In the genomic region with DNA sequence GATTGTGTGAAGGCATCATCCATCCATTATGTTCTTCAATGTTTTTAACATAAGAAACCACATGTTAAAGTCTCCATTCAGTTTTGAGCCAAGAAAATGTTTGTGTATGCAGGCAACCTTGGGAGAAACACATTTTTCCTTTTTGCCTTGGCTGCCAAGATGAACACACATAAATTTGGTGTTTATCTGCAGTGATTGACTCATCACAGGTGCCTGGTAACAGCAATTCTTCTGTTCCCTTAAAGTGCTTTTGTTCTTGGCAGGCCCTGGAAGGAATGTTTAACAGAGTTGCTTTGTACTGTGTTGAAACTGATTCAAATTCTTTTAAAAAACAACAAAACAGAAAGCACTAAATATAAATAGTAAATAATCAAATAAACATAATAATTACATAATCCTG, we compare ENCODE assay signal across 1 cellular context.
TF ChIP-seq lines count a peak whose summit lies in the region.

No MANE protein-coding gene starts in this region.

TF ChIP-seq in H1, 55 proteins besides CTCF, POLR2A, EP300 and RAD21:
- TF ChIP-seq, protein P1, sequence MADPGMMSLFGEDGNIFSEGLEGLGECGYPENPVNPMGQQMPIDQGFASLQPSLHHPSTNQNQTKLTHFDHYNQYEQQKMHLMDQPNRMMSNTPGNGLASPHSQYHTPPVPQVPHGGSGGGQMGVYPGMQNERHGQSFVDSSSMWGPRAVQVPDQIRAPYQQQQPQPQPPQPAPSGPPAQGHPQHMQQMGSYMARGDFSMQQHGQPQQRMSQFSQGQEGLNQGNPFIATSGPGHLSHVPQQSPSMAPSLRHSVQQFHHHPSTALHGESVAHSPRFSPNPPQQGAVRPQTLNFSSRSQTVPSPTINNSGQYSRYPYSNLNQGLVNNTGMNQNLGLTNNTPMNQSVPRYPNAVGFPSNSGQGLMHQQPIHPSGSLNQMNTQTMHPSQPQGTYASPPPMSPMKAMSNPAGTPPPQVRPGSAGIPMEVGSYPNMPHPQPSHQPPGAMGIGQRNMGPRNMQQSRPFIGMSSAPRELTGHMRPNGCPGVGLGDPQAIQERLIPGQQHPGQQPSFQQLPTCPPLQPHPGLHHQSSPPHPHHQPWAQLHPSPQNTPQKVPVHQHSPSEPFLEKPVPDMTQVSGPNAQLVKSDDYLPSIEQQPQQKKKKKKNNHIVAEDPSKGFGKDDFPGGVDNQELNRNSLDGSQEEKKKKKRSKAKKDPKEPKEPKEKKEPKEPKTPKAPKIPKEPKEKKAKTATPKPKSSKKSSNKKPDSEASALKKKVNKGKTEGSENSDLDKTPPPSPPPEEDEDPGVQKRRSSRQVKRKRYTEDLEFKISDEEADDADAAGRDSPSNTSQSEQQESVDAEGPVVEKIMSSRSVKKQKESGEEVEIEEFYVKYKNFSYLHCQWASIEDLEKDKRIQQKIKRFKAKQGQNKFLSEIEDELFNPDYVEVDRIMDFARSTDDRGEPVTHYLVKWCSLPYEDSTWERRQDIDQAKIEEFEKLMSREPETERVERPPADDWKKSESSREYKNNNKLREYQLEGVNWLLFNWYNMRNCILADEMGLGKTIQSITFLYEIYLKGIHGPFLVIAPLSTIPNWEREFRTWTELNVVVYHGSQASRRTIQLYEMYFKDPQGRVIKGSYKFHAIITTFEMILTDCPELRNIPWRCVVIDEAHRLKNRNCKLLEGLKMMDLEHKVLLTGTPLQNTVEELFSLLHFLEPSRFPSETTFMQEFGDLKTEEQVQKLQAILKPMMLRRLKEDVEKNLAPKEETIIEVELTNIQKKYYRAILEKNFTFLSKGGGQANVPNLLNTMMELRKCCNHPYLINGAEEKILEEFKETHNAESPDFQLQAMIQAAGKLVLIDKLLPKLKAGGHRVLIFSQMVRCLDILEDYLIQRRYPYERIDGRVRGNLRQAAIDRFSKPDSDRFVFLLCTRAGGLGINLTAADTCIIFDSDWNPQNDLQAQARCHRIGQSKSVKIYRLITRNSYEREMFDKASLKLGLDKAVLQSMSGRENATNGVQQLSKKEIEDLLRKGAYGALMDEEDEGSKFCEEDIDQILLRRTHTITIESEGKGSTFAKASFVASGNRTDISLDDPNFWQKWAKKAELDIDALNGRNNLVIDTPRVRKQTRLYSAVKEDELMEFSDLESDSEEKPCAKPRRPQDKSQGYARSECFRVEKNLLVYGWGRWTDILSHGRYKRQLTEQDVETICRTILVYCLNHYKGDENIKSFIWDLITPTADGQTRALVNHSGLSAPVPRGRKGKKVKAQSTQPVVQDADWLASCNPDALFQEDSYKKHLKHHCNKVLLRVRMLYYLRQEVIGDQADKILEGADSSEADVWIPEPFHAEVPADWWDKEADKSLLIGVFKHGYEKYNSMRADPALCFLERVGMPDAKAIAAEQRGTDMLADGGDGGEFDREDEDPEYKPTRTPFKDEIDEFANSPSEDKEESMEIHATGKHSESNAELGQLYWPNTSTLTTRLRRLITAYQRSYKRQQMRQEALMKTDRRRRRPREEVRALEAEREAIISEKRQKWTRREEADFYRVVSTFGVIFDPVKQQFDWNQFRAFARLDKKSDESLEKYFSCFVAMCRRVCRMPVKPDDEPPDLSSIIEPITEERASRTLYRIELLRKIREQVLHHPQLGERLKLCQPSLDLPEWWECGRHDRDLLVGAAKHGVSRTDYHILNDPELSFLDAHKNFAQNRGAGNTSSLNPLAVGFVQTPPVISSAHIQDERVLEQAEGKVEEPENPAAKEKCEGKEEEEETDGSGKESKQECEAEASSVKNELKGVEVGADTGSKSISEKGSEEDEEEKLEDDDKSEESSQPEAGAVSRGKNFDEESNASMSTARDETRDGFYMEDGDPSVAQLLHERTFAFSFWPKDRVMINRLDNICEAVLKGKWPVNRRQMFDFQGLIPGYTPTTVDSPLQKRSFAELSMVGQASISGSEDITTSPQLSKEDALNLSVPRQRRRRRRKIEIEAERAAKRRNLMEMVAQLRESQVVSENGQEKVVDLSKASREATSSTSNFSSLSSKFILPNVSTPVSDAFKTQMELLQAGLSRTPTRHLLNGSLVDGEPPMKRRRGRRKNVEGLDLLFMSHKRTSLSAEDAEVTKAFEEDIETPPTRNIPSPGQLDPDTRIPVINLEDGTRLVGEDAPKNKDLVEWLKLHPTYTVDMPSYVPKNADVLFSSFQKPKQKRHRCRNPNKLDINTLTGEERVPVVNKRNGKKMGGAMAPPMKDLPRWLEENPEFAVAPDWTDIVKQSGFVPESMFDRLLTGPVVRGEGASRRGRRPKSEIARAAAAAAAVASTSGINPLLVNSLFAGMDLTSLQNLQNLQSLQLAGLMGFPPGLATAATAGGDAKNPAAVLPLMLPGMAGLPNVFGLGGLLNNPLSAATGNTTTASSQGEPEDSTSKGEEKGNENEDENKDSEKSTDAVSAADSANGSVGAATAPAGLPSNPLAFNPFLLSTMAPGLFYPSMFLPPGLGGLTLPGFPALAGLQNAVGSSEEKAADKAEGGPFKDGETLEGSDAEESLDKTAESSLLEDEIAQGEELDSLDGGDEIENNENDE (IDR thresholded peaks at IDR 0.05; ENCODE audit: insufficient replicate concordance, low read length): peak; percentile 49
- TF ChIP-seq, protein P2, sequence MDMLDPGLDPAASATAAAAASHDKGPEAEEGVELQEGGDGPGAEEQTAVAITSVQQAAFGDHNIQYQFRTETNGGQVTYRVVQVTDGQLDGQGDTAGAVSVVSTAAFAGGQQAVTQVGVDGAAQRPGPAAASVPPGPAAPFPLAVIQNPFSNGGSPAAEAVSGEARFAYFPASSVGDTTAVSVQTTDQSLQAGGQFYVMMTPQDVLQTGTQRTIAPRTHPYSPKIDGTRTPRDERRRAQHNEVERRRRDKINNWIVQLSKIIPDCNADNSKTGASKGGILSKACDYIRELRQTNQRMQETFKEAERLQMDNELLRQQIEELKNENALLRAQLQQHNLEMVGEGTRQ (IDR thresholded peaks at IDR 0.05; ENCODE audit: low read length): no peak
